ENCODE assay signal across 28 cellular contexts in the genomic region with DNA sequence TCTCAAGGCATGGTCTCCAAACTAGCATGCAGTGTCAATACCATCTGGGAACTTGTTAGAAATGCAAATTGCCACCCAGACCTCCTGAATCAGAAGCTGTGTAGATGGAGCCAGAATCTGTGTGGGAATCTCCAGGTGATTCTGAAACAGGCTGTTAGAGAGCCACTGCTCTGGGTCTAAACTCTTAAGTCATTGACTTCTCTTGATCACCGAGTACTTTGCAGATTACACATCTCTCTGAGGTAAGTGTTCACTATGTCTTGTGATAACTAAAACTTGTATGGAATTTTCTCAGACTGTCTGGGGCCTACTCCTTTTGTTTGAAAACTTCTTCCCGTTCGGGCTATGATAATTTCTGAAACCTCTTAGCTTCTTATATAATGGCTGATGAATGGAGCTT.
"Had no signal": no experiment of that assay in that cellular context is flagged by ENCODE, and none has a peak within 500 bp of the region (broad histone marks: within the 10 kb centered on the region; RNA-seq: fewer than 3 reads in every experiment).

No MANE protein-coding gene starts in this region.

- H3K36me3 Mint-ChIP-seq: natural killer cell; neural progenitor cell; stimulated activated effector memory CD8-positive, alpha-beta T cell treated with anti-CD3 and anti-CD28 coated beads, Interleukin-12 subunit alpha, Interleukin-12 subunit beta, amount 100 ng/mL, for 72 hours; type B pancreatic cell had no signal

- H3K27me3 Mint-ChIP-seq: progenitor cell of endocrine pancreas; stimulated activated naive CD8-positive, alpha-beta T cell treated with anti-CD3 and anti-CD28 coated beads, Interleukin-15, Interleukin-2, amounts not matched to agents 100 ng/mL and 50 ng/mL, for 24 hours; type B pancreatic cell had no signal

- H2AFZ ChIP-seq: neural progenitor cell, parathyroid adenoma had no signal

- H3K27ac ChIP-seq: neural progenitor cell, ovary, parathyroid adenoma, psoas muscle, right lobe of liver, sigmoid colon, stomach, thoracic aorta, thyroid gland, tibial nerve, upper lobe of right lung, uterus had no signal

- H3K36me3 ChIP-seq: neural progenitor cell, ovary, right lobe of liver, sigmoid colon, stomach, thoracic aorta, thyroid gland, tibial nerve, upper lobe of right lung, uterus had no signal

- H3K9ac ChIP-seq: neural progenitor cell, parathyroid adenoma had no signal

- H3K79me2 ChIP-seq: parathyroid adenoma had no signal

- H3K9me3 ChIP-seq: ovary, psoas muscle, right lobe of liver, thoracic aorta, thyroid gland, tibial nerve, upper lobe of right lung, uterus had no signal

- H3K4me3 ChIP-seq: neural progenitor cell, ovary, psoas muscle, right lobe of liver, sigmoid colon, stomach, thoracic aorta, thyroid gland, tibial nerve, upper lobe of right lung, uterus had no signal

- H3K4me3 Mint-ChIP-seq: natural killer cell; nephron; neural progenitor cell; stimulated activated effector memory CD8-positive, alpha-beta T cell treated with anti-CD3 and anti-CD28 coated beads, Interleukin-12 subunit alpha, Interleukin-12 subunit beta, amount 100 ng/mL, for 72 hours; stimulated activated naive B cell treated with anti-CD40 and anti-IgM and Interleukin-4, amounts not matched to agents 10 μg/mL and 1 μg/mL and 100 μg/mL, for 72 hours; stimulated activated naive CD8-positive, alpha-beta T cell treated with anti-CD3 and anti-CD28 coated beads, Interleukin-15, Interleukin-2, amounts not matched to agents 100 ng/mL and 50 ng/mL, for 24 hours; type B pancreatic cell had no signal

- H3K4me1 Mint-ChIP-seq: natural killer cell; nephron; neural progenitor cell; stimulated activated effector memory CD8-positive, alpha-beta T cell treated with anti-CD3 and anti-CD28 coated beads, Interleukin-12 subunit alpha, Interleukin-12 subunit beta, amount 100 ng/mL, for 72 hours had no signal

- H3K4me1 ChIP-seq: neural progenitor cell, parathyroid adenoma, psoas muscle, right lobe of liver, sigmoid colon, stomach, thyroid gland, tibial nerve, upper lobe of right lung, uterus had no signal

- ATAC-seq: natural killer cell; psoas muscle; right cardiac atrium; right lobe of liver; stimulated activated effector memory CD8-positive, alpha-beta T cell treated with anti-CD3 and anti-CD28 coated beads, Interleukin-12 subunit alpha, Interleukin-12 subunit beta, amount 100 ng/mL, for 72 hours; stimulated activated naive B cell treated with anti-CD40 and anti-IgM and Interleukin-4, amounts not matched to agents 10 μg/mL and 1 μg/mL and 100 μg/mL, for 72 hours; upper lobe of right lung had no signal

- DNase-seq: natural killer cell; occipital lobe; ovary; posterior cingulate gyrus; psoas muscle; right cardiac atrium; right lobe of liver; sigmoid colon; small intestine; stimulated activated CD4-positive, alpha-beta T cell treated with anti-CD3 and anti-CD28 coated beads, Interleukin-15, amount 100 ng/mL, for 24 hours; stimulated activated CD4-positive, alpha-beta T cell treated with anti-CD3 and anti-CD28 coated beads, Interleukin-2, amount 100 ng/mL, for 24 hours; stimulated activated CD4-positive, alpha-beta T cell treated with anti-CD3 and anti-CD28 coated beads, Interleukin-2, amount 100 ng/mL, for 48 hours; stimulated activated CD4-positive, alpha-beta T cell treated with anti-CD3 and anti-CD28 coated beads, Interleukin-4, amount 100 ng/mL, for 24 hours; stimulated activated naive B cell treated with anti-CD40 and anti-IgM and Interleukin-4, amounts not matched to agents 10 μg/mL and 1 μg/mL and 100 μg/mL, for 72 hours; stimulated activated naive CD4-positive, alpha-beta T cell treated with Interleukin-2 at 50 U/mL for 16 hours; stomach; thyroid gland; upper lobe of right lung; uterus had no signal

- FAIRE-seq: small intestine had no signal

- H3K4me2 ChIP-seq: neural progenitor cell had no signal

- H3K27me3 ChIP-seq: neural progenitor cell, ovary, right lobe of liver, sigmoid colon, stomach, thyroid gland, tibial nerve, upper lobe of right lung, uterus had no signal

- H3K27ac Mint-ChIP-seq: natural killer cell; nephron; neural progenitor cell; progenitor cell of endocrine pancreas; stimulated activated effector memory CD8-positive, alpha-beta T cell treated with anti-CD3 and anti-CD28 coated beads, Interleukin-12 subunit alpha, Interleukin-12 subunit beta, amount 100 ng/mL, for 72 hours; stimulated activated naive B cell treated with anti-CD40 and anti-IgM and Interleukin-4, amounts not matched to agents 10 μg/mL and 1 μg/mL and 100 μg/mL, for 72 hours; stimulated activated naive CD8-positive, alpha-beta T cell treated with anti-CD3 and anti-CD28 coated beads, Interleukin-15, Interleukin-2, amounts not matched to agents 100 ng/mL and 50 ng/mL, for 24 hours; type B pancreatic cell had no signal
